In genomic region chrX:31392541-31392940, GRCh38 we compare ENCODE assay signal across 16 cellular contexts.
DNase-seq lines count a peak whose midpoint lies in the region; ATAC-seq, FAIRE-seq and TF ChIP-seq lines count a peak whose summit lies in the region.
"Had no signal": no experiment of that assay in that cellular context is flagged by ENCODE, and none has a peak within 500 bp of the region (broad histone marks: within the 10 kb centered on the region; RNA-seq: fewer than 3 reads in every experiment).

No MANE protein-coding gene starts in this region.

- no peaks in the 10 kb centered on the region for H3K9me1 ChIP-seq in IMR-90 (ENCODE audit: insufficient read depth, low read length)

- peaks cover 3% of the 10 kb centered on the region for H3F3A ChIP-seq in SK-N-SH (replicated peaks; ENCODE audit: insufficient read depth)

- H3K4me1 ChIP-seq in SK-N-SH (ENCODE audit: control insufficient read depth in 1 of 2, insufficient read depth in 2 of 2, low read depth in 1 of 2, low read length in 1 of 2) (0 out of 4 replicates have a peak, but pooled peaks cover 0 to 3% of the 10 kb centered on the region in 2 experiments), IMR-90 (ENCODE audit: control insufficient read depth, insufficient read depth, low read length) (no peaks in the 10 kb centered on the region)

- TF ChIP-seq POLR2A in IMR-90 (IDR thresholded peaks at IDR 0.05; ENCODE audit: low read depth, low read length) = no peak

- no peak overlapping the region for H3K4me2 ChIP-seq in SK-N-SH
- no peak overlapping the region for H3K4me2 ChIP-seq in IMR-90 (ENCODE audit: low read depth, low read length)

- no TSS peak for BruUV-seq in IMR-90 (replicated peaks; lab: Mats Ljungman, UMichigan)

- POLR2A ChIA-PET in SK-N-SH (lab: Yijun Ruan, JAX) (no interaction called here), IMR-90 (lab: Charles Lee; ENCODE audit: unreplicated experiment) (no interaction called here)

- H3K27ac ChIP-seq in SK-N-SH (ENCODE audit: low read depth in 2 of 2, low read length in 1 of 2) (no peak overlapping the region), IMR-90 (ENCODE audit: insufficient read depth, low read length) (no peak overlapping the region)
- H3K27ac ChIP-seq: 22Rv1 had no signal

- no peak overlapping the region for H3K4ac ChIP-seq in IMR-90 (ENCODE audit: low read depth, low read length)

- H3K27me3 ChIP-seq in SK-N-SH (ENCODE audit: insufficient read depth) = no peaks in the 10 kb centered on the region
- H3K27me3 ChIP-seq in IMR-90 (ENCODE audit: control insufficient read depth, insufficient read depth, low read length) = no peaks in the 10 kb centered on the region

- H3K23ac ChIP-seq in IMR-90 (ENCODE audit: low read depth, low read length) = no peak overlapping the region

- no peak overlapping the region for H3K4me3 ChIP-seq in SK-N-SH (ENCODE audit: low read depth in 2 of 2, low read length in 1 of 2)
- H3K4me3 ChIP-seq in IMR-90 (ENCODE audit: insufficient read depth, low read depth, low read length) = no peak overlapping the region

- DNase-seq in SK-N-SH (no peak), IMR-90 (peak; percentile 10), iris pigment epithelial cell (ENCODE audit: low read depth) (peak; percentile 1), GOT3 (lab: John Stamatoyannopoulos, UW) (no peak), UCSD-AML1 (lab: John Stamatoyannopoulos, UW; ENCODE audit: unreplicated experiment) (no peak), frontal cortex (ENCODE audit: low spot score in 2 of 2) (no peak)
- DNase-seq: C1 segment of cervical spinal cord; Calu3; CD4-positive, alpha-beta T cell; DMS 273 treated with DMSO at 0.1 percent for 48 hours; GDM1; KBM-7 had no signal

- no peak overlapping the region for H2BK5ac ChIP-seq in IMR-90 (ENCODE audit: low read depth, low read length, poor library complexity, severe bottlenecking)

- H4K91ac ChIP-seq in IMR-90 (ENCODE audit: insufficient read depth, low read depth, low read length) = no peak overlapping the region

- 54% methylated on average over 3 of the region's 3 CpGs for WGBS in SK-N-SH (ENCODE audit: low lambda C conversion rate)
- WGBS in IMR-90 (ENCODE audit: extremely low coverage in 2 of 2, insufficient read length in 1 of 2), 2 experiments = no CpG with 5 or more reads among the region's 3 CpGs

- 0 out of 2 replicates have a peak overlapping the region, but pooled peaks have one; percentile 13 for H2AFZ ChIP-seq in SK-N-SH (ENCODE audit: low read depth)
- H2AFZ ChIP-seq in IMR-90 (replicated peaks; ENCODE audit: low read length, poor library complexity) = no peak overlapping the region

- no peaks in the 10 kb centered on the region for H3K9me2 ChIP-seq in SK-N-SH

- no peak overlapping the region for H4K5ac ChIP-seq in IMR-90 (ENCODE audit: low read depth, low read length)

- TF ChIP-seq EP300 in SK-N-SH (IDR thresholded peaks at IDR 0.05; ENCODE audit: borderline replicate concordance in 1 of 2, low read depth in 1 of 2, low read length in 1 of 2) = no peak

- in situ Hi-C loops in IMR-90 (cut with MboI; ENCODE audit: low sequenced_read_pairs) = no loop called here

- CTCF ChIA-PET in SK-N-SH (lab: Yijun Ruan, JAX) (interaction anchor here (1.2 kb wide), 1 partner anchor 22 kb away, joined by 3 read pairs; no protein-coding TSS in a partner anchor), IMR-90 (lab: Yijun Ruan, JAX) (no interaction called here)

- no peak for FAIRE-seq in frontal cortex (lab: Jason Lieb, UNC)
- FAIRE-seq: H54 had no signal

- no peak overlapping the region for H2AK5ac ChIP-seq in IMR-90 (ENCODE audit: low read depth, low read length)

- no peak for ATAC-seq in SK-N-SH treated with all-trans-retinoic acid at 6 μM for 48 hours
- ATAC-seq in IMR-90 (ENCODE audit: low read depth) = no peak
- ATAC-seq: HCT116 had no signal

- TF ChIP-seq CTCF in SK-N-SH (IDR thresholded peaks at IDR 0.05) = no peak
- TF ChIP-seq CTCF in IMR-90 (conservative IDR thresholded peaks at IDR 0.05; ENCODE audit: low read depth, low read length) = no peak

- dilution Hi-C loops in IMR-90 (cut with HindIII; ENCODE audit: low sequenced_read_pairs, unreplicated experiment) = no loop called here

- H3K36me3 ChIP-seq in SK-N-SH (replicated peaks in 1 of 2; ENCODE audit: control insufficient read depth in 1 of 2, insufficient read depth in 2 of 2, low read length in 1 of 2) (no peaks in the 10 kb centered on the region), IMR-90 (ENCODE audit: control insufficient read depth, insufficient read depth, low read length) (no peaks in the 10 kb centered on the region)

- H2BK120ac ChIP-seq in IMR-90 (ENCODE audit: low read depth, low read length) = no peak overlapping the region

- no peak overlapping the region; the same call in 2 of the 3 replicates for H2BK15ac ChIP-seq in IMR-90 (ENCODE audit: low read depth, low read length)

- H3K14ac ChIP-seq in IMR-90 (replicated peaks; ENCODE audit: low read depth, low read length) = 0 out of 2 replicates have a peak overlapping the region, but pooled peaks have one; percentile 9

- H2BK20ac ChIP-seq in IMR-90 (ENCODE audit: low read depth, low read length) = no peak overlapping the region

- H3K79me2 ChIP-seq in SK-N-SH (ENCODE audit: insufficient read depth) = no peaks in the 10 kb centered on the region

- no peak overlapping the region for H4K8ac ChIP-seq in IMR-90 (ENCODE audit: low read depth in 2 of 2, low read length in 2 of 2)

- no peak overlapping the region for H3K18ac ChIP-seq in IMR-90 (ENCODE audit: low read depth, low read length)

- TF ChIP-seq RAD21 in SK-N-SH (IDR thresholded peaks at IDR 0.05; ENCODE audit: low read length) (no peak), IMR-90 (IDR thresholded peaks at IDR 0.05; ENCODE audit: low read length) (no peak)

- no peaks in the 10 kb centered on the region for H3K9me3 ChIP-seq in SK-N-SH
- no peaks in the 10 kb centered on the region for H3K9me3 ChIP-seq in IMR-90 (ENCODE audit: control insufficient read depth, insufficient read depth, low read length)

- no peaks in the 10 kb centered on the region for H3K79me1 ChIP-seq in IMR-90 (ENCODE audit: low read depth in 1 of 2, low read length in 2 of 2)

- H3K56ac ChIP-seq in IMR-90 (ENCODE audit: extremely low read depth, insufficient read depth, low read length) = no peak overlapping the region

- no peak overlapping the region for H3K9ac ChIP-seq in SK-N-SH
- no peak overlapping the region for H3K9ac ChIP-seq in IMR-90 (ENCODE audit: low read depth, low read length)

- H4K20me1 ChIP-seq in SK-N-SH (ENCODE audit: insufficient read depth) (no peaks in the 10 kb centered on the region), IMR-90 (ENCODE audit: insufficient read depth, low read length) (no peaks in the 10 kb centered on the region)

- intact Hi-C loops in IMR-90 (cut with micrococcal nuclease) = no loop called here

- no peak overlapping the region for H2AK9ac ChIP-seq in IMR-90 (replicated peaks; ENCODE audit: low read depth, low read length, poor library complexity)

TF ChIP-seq in SK-N-SH, 30 proteins besides CTCF, POLR2A, EP300 and RAD21 (continues in another document):
- TF ChIP-seq RFX5 (IDR thresholded peaks at IDR 0.05; ENCODE audit: low read length) = no peak
- no peak for TF ChIP-seq MEF2A (IDR thresholded peaks at IDR 0.05; ENCODE audit: borderline replicate concordance, low read depth)
- TF ChIP-seq IRF3 (IDR thresholded peaks at IDR 0.05; ENCODE audit: low read depth, low read length) = no peak
- no peak for TF ChIP-seq NRF1 (IDR thresholded peaks at IDR 0.05; ENCODE audit: low read depth, low read length)
- no peak for TF ChIP-seq RXRA (IDR thresholded peaks at IDR 0.05; ENCODE audit: borderline replicate concordance, low read depth)

TF ChIP-seq in SK-N-SH treated with all-trans-retinoic acid at 6 μM for 48 hours, 23 proteins besides CTCF, POLR2A, EP300 and RAD21 (continues in another document):
- TF ChIP-seq ZFP30 (CRISPR knock-in tag; IDR thresholded peaks at IDR 0.05) = no peak
- no peak for TF ChIP-seq ZFP3 (CRISPR knock-in tag; IDR thresholded peaks at IDR 0.05)
- TF ChIP-seq RARB (CRISPR knock-in tag; IDR thresholded peaks at IDR 0.05) = no peak
- TF ChIP-seq GLIS3 (CRISPR knock-in tag; IDR thresholded peaks at IDR 0.05) = no peak
- no peak for TF ChIP-seq ISL1 (CRISPR knock-in tag; IDR thresholded peaks at IDR 0.05)
- TF ChIP-seq SNAI2 (CRISPR knock-in tag; IDR thresholded peaks at IDR 0.05) = no peak

TF ChIP-seq in IMR-90, 13 proteins besides CTCF, POLR2A, EP300 and RAD21:
- TF ChIP-seq BHLHE40 (IDR thresholded peaks at IDR 0.05; ENCODE audit: low read depth, low read length) (no peak), NFE2L2 (IDR thresholded peaks at IDR 0.05; ENCODE audit: low read depth, low read length) (no peak), SMC3 (IDR thresholded peaks at IDR 0.05; ENCODE audit: low read depth, low read length) (no peak), RFX5 (IDR thresholded peaks at IDR 0.05; ENCODE audit: low read depth, low read length) (no peak)

Comparison
In these comparisons a context has a peak if more than half of its experiments do, and no peak if none do; other contexts are left out.
1. DNase-seq: peak in IMR-90 (single experiment) and iris pigment epithelial cell (single experiment); none in SK-N-SH (single experiment), GOT3 (single experiment), UCSD-AML1 (single experiment) and frontal cortex (0 of 2).